ENCODE assay signal across 12 cellular contexts in the genomic region with DNA sequence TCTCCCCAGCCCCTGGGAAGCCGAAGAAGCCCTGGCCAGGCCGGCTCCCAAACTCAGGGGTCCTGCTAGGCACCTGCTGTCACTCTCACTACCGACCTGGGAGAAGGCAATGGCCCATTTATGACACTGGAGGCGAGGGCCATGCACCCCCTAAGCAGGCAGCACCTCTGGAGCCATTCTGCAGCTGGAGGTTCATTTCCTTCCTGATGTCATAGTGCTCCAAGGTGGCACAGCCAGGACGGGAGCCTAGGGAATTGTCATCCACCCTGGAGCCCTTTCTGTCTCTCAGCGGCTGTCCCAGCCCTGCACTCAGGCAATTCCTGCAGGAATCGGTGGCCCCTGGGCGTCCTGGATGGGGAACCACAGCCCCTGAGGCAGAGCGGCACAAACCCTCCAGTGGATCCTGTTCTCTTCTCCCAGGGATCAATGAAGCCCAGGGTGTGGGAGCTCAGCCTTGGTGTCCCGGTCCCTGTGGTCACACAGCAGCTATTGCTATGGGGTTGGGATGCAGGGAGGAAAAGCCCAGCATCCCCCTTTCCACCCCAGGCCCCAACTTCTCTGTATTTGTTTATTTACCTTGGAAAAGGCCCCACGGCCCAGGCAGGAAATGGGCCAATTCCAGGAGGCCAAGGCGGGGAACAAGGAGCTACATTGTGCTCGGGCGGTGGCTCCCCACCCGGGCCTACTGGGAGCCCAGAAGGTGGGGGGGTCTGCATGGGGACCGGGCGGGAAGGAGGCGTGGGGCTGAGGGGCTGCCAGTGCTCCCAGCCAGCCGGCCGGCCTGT. TPM values are rescaled to one million over a fixed set of nuclear protein-coding genes. Genes with fewer than 3 reads are reported as not detected.
A peak's percentile ranks its signal among the peaks of the same experiment; 100 is the strongest.
DNase-seq lines count a peak whose midpoint lies in the region; ATAC-seq, FAIRE-seq and TF ChIP-seq lines count a peak whose summit lies in the region.
"Not testable (repeated sequence)": the region's sequence is repeated elsewhere in the genome, so short reads cannot be mapped to it uniquely, and the experiment has no call there.
"Had no signal": no experiment of that assay in that cellular context is flagged by ENCODE, and none has a peak within 500 bp of the region (broad histone marks: within the 10 kb centered on the region; RNA-seq: fewer than 3 reads in every experiment).

No MANE protein-coding gene starts in this region.

- intact Hi-C loops in K562 (cut with micrococcal nuclease); Right ventricle myocardium inferior (cut with DNase I); kidney (cut with DNase I); psoas muscle (cut with DNase I): not testable (repeated sequence)

- in situ Hi-C loops in K562 (cut with MboI) = loop anchor here (5.0 kb wide), 1 partner anchor 292 kb away; no protein-coding TSS in a partner anchor

- not testable (repeated sequence) for TF ChIP-seq POLR2A in A549 (IDR thresholded peaks at IDR 0.05; ENCODE audit: low read length); K562 (conservative IDR thresholded peaks at IDR 0.05)

- TF ChIP-seq RAD21 in A549 (conservative IDR thresholded peaks at IDR 0.05 in 1 of 2, IDR thresholded peaks at IDR 0.05 in 1 of 2); K562 (CRISPR knock-in tag; conservative IDR thresholded peaks at IDR 0.05 in 1 of 2, IDR thresholded peaks at IDR 0.05 in 1 of 2): not testable (repeated sequence)

- not testable (repeated sequence) for BruUV-seq in K562 (replicated peaks; lab: Mats Ljungman, UMichigan)

- not testable (repeated sequence) for FAIRE-seq in A549 (lab: Jason Lieb, UNC); K562 (lab: Jason Lieb, UNC); kidney (lab: Jason Lieb, UNC)

- not testable (repeated sequence) for H3K9me1 ChIP-seq in K562 (ENCODE audit: control insufficient read depth, insufficient read depth, low read length)

- not testable (repeated sequence) for H3K27ac ChIP-seq in A549; K562 (ENCODE audit: extremely low read depth, low read depth, low read length); kidney (ENCODE audit: low read depth in 2 of 2, low read length in 2 of 2); psoas muscle; thoracic aorta

- WGBS in A549 (ENCODE audit: missing lambda C conversion rate) = 100% methylated on average over 2 of the region's 20 CpGs
- WGBS in K562 (ENCODE audit: insufficient coverage, low coverage, missing lambda C conversion rate) = 73% methylated on average over 3 of the region's 20 CpGs
- WGBS in psoas muscle, 3 donors = 29 to 40% (median 33%) methylated on average over 2 to 9 of the region's 20 CpGs

- not testable (repeated sequence) for H3K9me3 ChIP-seq in A549; K562 (replicated peaks; ENCODE audit: control insufficient read depth, insufficient read depth, low read depth, low read length); kidney (ENCODE audit: control insufficient read depth in 1 of 2, low read length in 2 of 2); psoas muscle; thoracic aorta

- H3K27me3 ChIP-seq in K562 (ENCODE audit: control insufficient read depth in 2 of 2, insufficient read depth in 2 of 2, low read length in 2 of 2); psoas muscle (ENCODE audit: insufficient read depth in 3 of 3, low read length in 2 of 3); thoracic aorta (replicated peaks; ENCODE audit: insufficient read depth): not testable (repeated sequence)

- not testable (repeated sequence) for H2AFZ ChIP-seq in K562 (ENCODE audit: low read depth, low read length)

- H3K79me2 ChIP-seq in K562 (ENCODE audit: control insufficient read depth, insufficient read depth, low read length) = not testable (repeated sequence)

- POLR2A ChIA-PET in A549 (lab: Yijun Ruan, JAX); K562 (lab: Yijun Ruan, JAX): not testable (repeated sequence)

- not testable (repeated sequence) for H4K20me1 ChIP-seq in K562 (replicated peaks; ENCODE audit: control insufficient read depth, insufficient read depth, low read length)

- DNase-seq in A549 (ENCODE audit: low read depth in 1 of 2, low spot score in 1 of 2); K562 (ENCODE audit: extremely low read depth in 1 of 4, low spot score in 3 of 4); thoracic aorta (ENCODE audit: low spot score): not testable (repeated sequence)
- DNase-seq in Right ventricle myocardium inferior (ENCODE audit: missing footprints) (peak; percentile 77), kidney (peak; percentile 60), mesenteric fat pad (ENCODE audit: low spot score) (peak; percentile 79), psoas muscle (peak; percentile 5 to 47)

- not testable (repeated sequence) for H3K4me2 ChIP-seq in A549; K562 (ENCODE audit: insufficient read depth, low read length)

- not testable (repeated sequence) for H3K4me1 ChIP-seq in A549; K562 (replicated peaks in 1 of 2; ENCODE audit: control insufficient read depth in 2 of 2, insufficient read depth in 2 of 2, low read length in 2 of 2); kidney (ENCODE audit: control insufficient read depth in 1 of 2, insufficient read depth in 1 of 2, low read depth in 1 of 2, low read length in 2 of 2); psoas muscle; thoracic aorta (ENCODE audit: control insufficient read depth in 1 of 2, low read depth in 2 of 2)

- not testable (repeated sequence) for TF ChIP-seq EP300 in A549 (IDR thresholded peaks at IDR 0.05); K562 (IDR thresholded peaks at IDR 0.05; ENCODE audit: low read length)

- ATAC-seq in A549 (peak; percentile 69), SK-N-SH treated with all-trans-retinoic acid at 6 μM for 48 hours (peak; percentile 57), K562 (peak; percentile 53), Right ventricle myocardium inferior (peak; percentile 93), psoas muscle (peak; percentile 52 to 66 (median 58)), thoracic aorta (ENCODE audit: insufficient number of reproducible peaks, low FRiP score, low read depth) (peak; percentile 50)

- CTCF ChIA-PET in A549 (lab: Yijun Ruan, JAX); K562 (lab: Yijun Ruan, JAX; ENCODE audit: low intra/inter-chr PET ratio): not testable (repeated sequence)

- not testable (repeated sequence) for H3K4me3 ChIP-seq in A549; K562; kidney (ENCODE audit: low read length in 2 of 2); psoas muscle; thoracic aorta

- not testable (repeated sequence) for H3K9ac ChIP-seq in K562 (ENCODE audit: insufficient read depth in 1 of 2, low read depth in 2 of 2, low read length in 2 of 2); kidney (ENCODE audit: low read length in 2 of 2)

- H3K36me3 ChIP-seq in K562 (ENCODE audit: control insufficient read depth, insufficient read depth, low read length); kidney (ENCODE audit: control insufficient read depth in 1 of 2, insufficient read depth in 2 of 2, low read length in 2 of 2); psoas muscle (ENCODE audit: insufficient read depth in 1 of 2, low read depth in 1 of 2); thoracic aorta: not testable (repeated sequence)

- TF ChIP-seq CTCF in A549 (IDR thresholded peaks at IDR 0.05); K562 (IDR thresholded peaks at IDR 0.05 in 2 of 3, conservative IDR thresholded peaks at IDR 0.05 in 1 of 3; ENCODE audit: insufficient read depth in 2 of 3, low read depth in 1 of 3, low read length in 3 of 3); kidney (IDR thresholded peaks at IDR 0.05; ENCODE audit: borderline replicate concordance, extremely low read depth, insufficient read depth); psoas muscle (IDR thresholded peaks at IDR 0.05); thoracic aorta (IDR thresholded peaks at IDR 0.05): not testable (repeated sequence)

RNA-seq across cellular contexts. Expression of a gene that starts 20.6 kb away (rescaled TPM):
- polyA plus RNA-seq in A549 (2011; rRNA removed) (0.21 TPM in 1 of 2 replicates, not detected in the other), A549 (2017; fragmentation: RNase III; extraction: RNeasy Plus Mini Kit Qiagen cat#74134 plus additional on column Dnase treatment) (0.38 to 0.76 TPM (median 0.62 TPM) in 3 replicates), K562 (2011; rRNA removed) (not detected in 2 replicates), K562 (2014; fragmentation: Illumina TruSeq; extraction: Trizol) (not detected in 2 replicates), K562 (2014; fragmentation: Nextera tagmentation; extraction: Ambion mirVana) (not detected), K562 (2014; rRNA removed) (not detected in 2 replicates), kidney (ENCODE audit: insufficient read depth, low read depth, low replicate concordance) (not detected), psoas muscle (under 1 TPM; 0.06 to 0.34 (median 0.07) TPM)
- polyA plus RNA-seq in A549 (2012; cell fraction: cytosol; rRNA removed) = 0.09 TPM in 1 of 2 replicates, not detected in the other
- 1.4 and 2.1 TPM in 2 replicates for polyA plus RNA-seq in A549 (2012; cell fraction: nucleus; rRNA removed)
- not detected in 2 replicates for polyA minus RNA-seq in A549 (2011; rRNA and poly(A)+ RNA removed)
- total RNA-seq in K562 (2011; cell fraction: chromatin; rRNA removed; ENCODE audit: low replicate concordance) = not detected in 2 replicates
- not detected in 2 replicates for total RNA-seq in K562 (2011; cell fraction: nucleolus; rRNA removed)
- total RNA-seq in K562 (2011; cell fraction: nucleoplasm; rRNA removed) = not detected in 2 replicates
- total RNA-seq in K562 (2014; rRNA removed) (not detected in 2 replicates), K562 (2014; rRNA removed; fragmentation: Illumina TruSeq; extraction: Trizol) (not detected in 2 replicates), K562 (2015; rRNA removed; fragmentation: Illumina TruSeq; extraction: Trizol) (not detected in 2 replicates), K562 (2021) (not detected in 2 replicates), Right ventricle myocardium inferior (0.81 TPM), kidney (1.3 TPM), mesenteric fat pad (0.61 TPM), psoas muscle (under 1 TPM in 1 of 4 donors, not detected in 3; 0.36 TPM), thoracic aorta (not detected)
- polyA plus RNA-seq in K562 (2011; cell fraction: cytosol; rRNA removed) = not detected in 2 replicates
- polyA plus RNA-seq in K562 (2011; cell fraction: nucleus; rRNA removed) = 0.18 TPM in 1 of 2 replicates, not detected in the other
- 0.58 TPM in 1 of 2 replicates, not detected in the other for polyA plus RNA-seq in K562 (2012)
- not detected in 2 replicates for polyA minus RNA-seq in K562 (2011; rRNA and poly(A)+ RNA removed)
- not detected in 2 replicates for polyA minus RNA-seq in K562 (2011; cell fraction: cytosol; rRNA and poly(A)+ RNA removed)
- polyA minus RNA-seq in K562 (2011; cell fraction: nucleus; rRNA and poly(A)+ RNA removed) = not detected in 2 replicates
- polyA plus RNA-seq: AG04450, CD14-positive monocyte, H1 had no signal

RNA-seq across cellular contexts. Expression of a gene that starts 39.7 kb away (rescaled TPM):
- not detected in 2 replicates for polyA plus RNA-seq in A549 (2011; rRNA removed)
- not detected in 2 replicates for polyA plus RNA-seq in A549 (2012; cell fraction: cytosol; rRNA removed)
- 0.07 TPM in 1 of 2 replicates, not detected in the other for polyA plus RNA-seq in A549 (2012; cell fraction: nucleus; rRNA removed)
- polyA plus RNA-seq in A549 (2017; fragmentation: RNase III; extraction: RNeasy Plus Mini Kit Qiagen cat#74134 plus additional on column Dnase treatment) = not detected in 3 replicates
- polyA minus RNA-seq in A549 (2011; rRNA and poly(A)+ RNA removed) = not detected in 2 replicates
- total RNA-seq in K562 (2011; cell fraction: chromatin; rRNA removed; ENCODE audit: low replicate concordance) = not detected in 2 replicates
- total RNA-seq in K562 (2011; cell fraction: nucleolus; rRNA removed) = not detected in 2 replicates
- total RNA-seq in K562 (2011; cell fraction: nucleoplasm; rRNA removed) = not detected in 2 replicates
- total RNA-seq in K562 (2014; rRNA removed) = not detected in 2 replicates
- total RNA-seq in K562 (2014; rRNA removed; fragmentation: Illumina TruSeq; extraction: Trizol) = not detected in 2 replicates
- total RNA-seq in K562 (2015; rRNA removed; fragmentation: Illumina TruSeq; extraction: Trizol) = not detected in 2 replicates
- not detected in 2 replicates for total RNA-seq in K562 (2021)
- not detected in 2 replicates for polyA plus RNA-seq in K562 (2011; rRNA removed)
- not detected in 2 replicates for polyA plus RNA-seq in K562 (2011; cell fraction: cytosol; rRNA removed)
- not detected in 2 replicates for polyA plus RNA-seq in K562 (2011; cell fraction: nucleus; rRNA removed)
- polyA plus RNA-seq in K562 (2012) = 0.09 and 0.15 TPM in 2 replicates
- polyA plus RNA-seq in K562 (2014; fragmentation: Illumina TruSeq; extraction: Trizol) = not detected in 2 replicates
- under 1 TPM; 0.03 to 0.10 TPM for polyA plus RNA-seq in K562 (2014; fragmentation: Nextera tagmentation; extraction: Ambion mirVana)
- polyA plus RNA-seq in K562 (2014; rRNA removed) = not detected in 2 replicates
- not detected in 2 replicates for polyA minus RNA-seq in K562 (2011; rRNA and poly(A)+ RNA removed)
- polyA minus RNA-seq in K562 (2011; cell fraction: cytosol; rRNA and poly(A)+ RNA removed) = not detected in 2 replicates
- not detected in 2 replicates for polyA minus RNA-seq in K562 (2011; cell fraction: nucleus; rRNA and poly(A)+ RNA removed)
- not detected for total RNA-seq in Right ventricle myocardium inferior
- total RNA-seq in kidney = not detected
- not detected for polyA plus RNA-seq in kidney (ENCODE audit: insufficient read depth, low read depth, low replicate concordance)
- total RNA-seq in mesenteric fat pad = not detected
- not detected for total RNA-seq in psoas muscle
- polyA plus RNA-seq in psoas muscle = not detected
- total RNA-seq in thoracic aorta = not detected
- total RNA-seq: H1, PC-9 had no signal
- polyA plus RNA-seq: CD14-positive monocyte, H1 had no signal
